In the genomic region with DNA sequence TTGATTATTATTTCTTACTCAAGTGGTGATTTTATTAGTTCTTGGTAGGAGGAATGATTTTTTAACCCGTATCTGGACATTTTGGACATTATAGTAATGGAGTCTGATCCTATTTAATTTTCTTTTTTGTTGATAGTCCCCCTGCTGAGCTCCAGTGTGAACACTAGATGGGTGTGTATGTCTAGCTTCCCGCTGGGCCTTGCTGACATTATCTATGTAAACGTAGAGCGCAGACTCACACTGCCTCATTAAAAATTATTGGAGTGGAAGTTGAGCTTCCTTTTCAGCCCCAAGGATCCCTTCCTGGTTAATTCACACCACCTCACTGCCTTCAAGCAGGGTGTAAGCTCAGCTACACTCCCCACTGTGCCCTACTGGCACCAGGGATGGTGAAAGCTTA, we compare ENCODE assay signal across 18 cellular contexts.
DNase-seq lines count a peak whose midpoint lies in the region; ATAC-seq, FAIRE-seq and TF ChIP-seq lines count a peak whose summit lies in the region.
"Had no signal": no experiment of that assay in that cellular context is flagged by ENCODE, and none has a peak within 500 bp of the region (broad histone marks: within the 10 kb centered on the region; RNA-seq: fewer than 3 reads in every experiment).

No MANE protein-coding gene starts in this region.

- H3K4me1 ChIP-seq in A673 (ENCODE audit: insufficient read depth, low read length, poor library complexity, severe bottlenecking): peaks cover 3% of the 10 kb centered on the region
- H3K4me1 ChIP-seq in colonic mucosa: no peaks in the 10 kb centered on the region

- no peak overlapping the region for H3K4me3 ChIP-seq in A673 (ENCODE audit: low read depth, low read length, poor library complexity, severe bottlenecking)
- no peak overlapping the region for H3K4me3 ChIP-seq in colonic mucosa

- H3K27me3 ChIP-seq in A673 (replicated peaks; ENCODE audit: insufficient read depth, low read depth, low read length, poor library complexity): no peaks in the 10 kb centered on the region
- H3K27me3 ChIP-seq in colonic mucosa: no peaks in the 10 kb centered on the region

- no peak for ATAC-seq in HG03045 (IDR thresholded peaks at IDR 0.05; ENCODE audit: unreplicated experiment)
- ATAC-seq: Panc1 had no signal

- peak; percentile 66 for DNase-seq in A673 (ENCODE audit: low spot score)
- no peak for DNase-seq in D721Med (ENCODE audit: insufficient read length, low spot score)
- DNase-seq in colonic mucosa: peak; percentile 24
- DNase-seq in NCI-H1436 treated with DMSO at 0.1 percent for 48 hours (lab: John Stamatoyannopoulos, UW): no peak
- DNase-seq in NCI-H1930 (lab: John Stamatoyannopoulos, UW): no peak
- DNase-seq in D341Med (ENCODE audit: low spot score): no peak
- DNase-seq: ACHN; AML-193; CD4-positive, alpha-beta memory T cell; EL; MV-4-11; NCI-H2107; NCI-H345; NCI-H82 had no signal

- no peaks in the 10 kb centered on the region for H3K36me3 ChIP-seq in A673 (ENCODE audit: insufficient read depth, low read length, poor library complexity, severe bottlenecking)
- H3K36me3 ChIP-seq in colonic mucosa: no peaks in the 10 kb centered on the region

- intact Hi-C loops in A673 (cut with micrococcal nuclease; ENCODE audit: unreplicated experiment): no loop called here
- intact Hi-C loops in colonic mucosa (cut with DNase I): no loop called here

- peak; percentile 28; the same call in 1 of the 2 replicates for TF ChIP-seq CTCF in A673 (conservative IDR thresholded peaks at IDR 0.05; ENCODE audit: low read depth, low read length)
- TF ChIP-seq CTCF in D721Med (IDR thresholded peaks at IDR 0.05; ENCODE audit: insufficient read depth, missing control alignments): peak; percentile 3
- peak; percentile 38 for TF ChIP-seq CTCF in LNCAP (IDR thresholded peaks at IDR 0.05)
- peak; percentile 16 for TF ChIP-seq CTCF in colonic mucosa (IDR thresholded peaks at IDR 0.05)

- no peak overlapping the region for H3K9ac ChIP-seq in colonic mucosa (ENCODE audit: low read depth in 2 of 2, low read length in 2 of 2)

- no peak for FAIRE-seq in D721Med (lab: Jason Lieb, UNC)
- FAIRE-seq: H54 had no signal

- H3K27ac ChIP-seq in A673 (ENCODE audit: low read depth, low read length, poor library complexity, severe bottlenecking) (no peak overlapping the region), colonic mucosa (peak overlapping the region; percentile 64)

- CTCF ChIA-PET in A673 (lab: Charles Lee): no interaction called here

- no peaks in the 10 kb centered on the region for H3K9me3 ChIP-seq in A673 (ENCODE audit: low read depth, low read length, poor library complexity, severe bottlenecking)
- H3K9me3 ChIP-seq in colonic mucosa: no peaks in the 10 kb centered on the region

- BruUV-seq in A673 (replicated peaks; lab: Mats Ljungman, UMichigan): no TSS peak

- POLR2A ChIA-PET in A673 (lab: Charles Lee; ENCODE audit: low non-redundant PET): no interaction called here

Comparison
In these comparisons a context has a peak if more than half of its experiments do, and no peak if none do; other contexts are left out.
1. DNase-seq: peak in A673 (single experiment) and colonic mucosa (single experiment); none in D721Med (single experiment), NCI-H1436 treated with DMSO at 0.1 percent for 48 hours (single experiment), NCI-H1930 (0 of 2) and D341Med (single experiment).
2. Peak in every context shown above with its lines, with median percentiles within 50 percentile points of each other: CTCF ChIP-seq.